In the genomic region with DNA sequence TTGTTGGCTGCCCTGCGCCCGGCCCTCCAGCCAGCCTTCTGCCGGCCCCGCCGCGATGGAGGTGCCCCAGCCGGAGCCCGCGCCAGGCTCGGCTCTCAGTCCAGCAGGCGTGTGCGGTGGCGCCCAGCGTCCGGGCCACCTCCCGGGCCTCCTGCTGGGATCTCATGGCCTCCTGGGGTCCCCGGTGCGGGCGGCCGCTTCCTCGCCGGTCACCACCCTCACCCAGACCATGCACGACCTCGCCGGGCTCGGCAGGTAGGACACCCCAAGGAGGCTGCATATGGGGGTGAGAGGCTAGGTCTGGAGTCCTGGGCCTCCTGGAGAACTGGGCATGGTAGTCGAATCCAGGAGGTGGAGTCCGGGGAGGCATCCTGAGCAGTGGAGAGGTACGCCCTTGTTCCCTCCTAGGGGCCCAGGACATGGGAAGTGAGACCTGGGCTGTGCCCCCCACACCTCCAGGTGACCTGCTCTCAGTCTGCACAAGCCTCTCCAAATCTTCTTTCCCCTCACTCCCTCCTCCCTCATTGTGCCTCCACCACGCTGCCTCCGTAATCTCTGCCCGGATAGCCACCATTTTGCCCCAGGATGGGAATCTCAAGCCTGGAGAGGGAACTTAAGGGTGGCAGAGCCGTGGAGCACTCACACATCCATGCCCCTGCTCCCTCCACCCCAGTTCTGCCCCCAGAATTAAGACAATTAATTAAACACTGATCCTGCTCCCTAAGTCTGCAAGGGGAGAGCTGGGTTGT, we compare ENCODE assay signal across 8 cellular contexts. TPM values are rescaled to one million over a fixed set of nuclear protein-coding genes. Genes with fewer than 3 reads are reported as not detected.
DNase-seq lines count a peak whose midpoint lies in the region; ATAC-seq and TF ChIP-seq lines count a peak whose summit lies in the region.

No MANE protein-coding gene starts in this region.

- no peak for TF ChIP-seq CTCF in CD4-positive, alpha-beta T cell (IDR thresholded peaks at IDR 0.05)
- TF ChIP-seq CTCF in activated B cell treated with CpG ODN at 0.5 μM for 24 hours (IDR thresholded peaks at IDR 0.05), result no peak

- intact Hi-C loops in CD4-positive, alpha-beta T cell (cut with DNase I, micrococcal nuclease), result loop anchor here in 1 of 2 experiments (1.0 kb wide), 1 partner anchor 9 kb away; no protein-coding TSS in a partner anchor
- intact Hi-C loops in activated B cell treated with CpG ODN at 0.5 μM for 24 hours (cut with micrococcal nuclease), result loop anchor here (1.0 to 5.0 kb wide), 4 partner anchors 15 to 91 kb away; partner anchors contain the start of genes AP5S1, MAVS and PANK2

- no peaks in the 10 kb centered on the region for H3K9me3 Mint-ChIP-seq in CD4-positive, alpha-beta T cell
- H3K9me3 Mint-ChIP-seq in activated B cell treated with CpG ODN at 0.5 μM for 24 hours, result no peaks in the 10 kb centered on the region
- no peaks in the 10 kb centered on the region for H3K9me3 Mint-ChIP-seq in stimulated activated naive CD8-positive, alpha-beta T cell treated with anti-CD3 and anti-CD28 coated beads, Interleukin-15, amount 100 ng/mL, for 72 hours

- no CpG with 5 or more reads among the region's 33 CpGs for WGBS in iPS DF 6.9 (ENCODE audit: insufficient coverage, insufficient read length)

- peaks cover 51% of the 10 kb centered on the region for H3K4me1 Mint-ChIP-seq in CD4-positive, alpha-beta T cell (ENCODE audit: low read depth)
- peaks cover 58% of the 10 kb centered on the region for H3K4me1 Mint-ChIP-seq in activated B cell treated with CpG ODN at 0.5 μM for 24 hours
- H3K4me1 Mint-ChIP-seq in stimulated activated naive CD8-positive, alpha-beta T cell treated with anti-CD3 and anti-CD28 coated beads, Interleukin-15, amount 100 ng/mL, for 72 hours, result peaks cover 60% of the 10 kb centered on the region

- peak overlapping the region; percentile 50 for H3K4me3 ChIP-seq in iPS DF 6.9 (ENCODE audit: low read length)

- peaks cover 57% of the 10 kb centered on the region for H3K36me3 Mint-ChIP-seq in CD4-positive, alpha-beta T cell (ENCODE audit: low read depth)
- H3K36me3 Mint-ChIP-seq in activated B cell treated with CpG ODN at 0.5 μM for 24 hours (ENCODE audit: low read depth), result peaks cover 17% of the 10 kb centered on the region

- no peaks in the 10 kb centered on the region for H3K27me3 ChIP-seq in CD4-positive, alpha-beta T cell (ENCODE audit: control insufficient read depth, insufficient read depth, low read length)
- no peaks in the 10 kb centered on the region for H3K27me3 ChIP-seq in iPS DF 6.9 (ENCODE audit: control insufficient read depth, insufficient read depth, low read length)

- H3K27ac ChIP-seq in CD4-positive, alpha-beta T cell (ENCODE audit: low read depth, low read length), result peak overlapping the region; percentile 78
- H3K27ac ChIP-seq in iPS DF 6.9 (ENCODE audit: low read length), result no peak overlapping the region

- DNase-seq in CD4-positive, alpha-beta T cell, result no peak
- DNase-seq in activated B cell treated with CpG ODN at 0.5 μM for 24 hours (no peak), iPS DF 6.9 (ENCODE audit: low read depth, low spot score) (no peak), NCI-H2029 (lab: John Stamatoyannopoulos, UW) (no peak), occipital lobe (lab: John Stamatoyannopoulos, UW) (no peak)
- peak in 1 of 2 donors; percentile 28 for DNase-seq in stimulated activated naive CD8-positive, alpha-beta T cell treated with anti-CD3 and anti-CD28 coated beads, Interleukin-15, amount 100 ng/mL, for 72 hours
- DNase-seq in activated CD8-positive, alpha-beta memory T cell treated with anti-CD3 and anti-CD28 coated beads, Interleukin-2, amount 50 U/mL, for 4 hours, result no peak

- POLR2A ChIA-PET in CD4-positive, alpha-beta T cell (lab: Charles Lee), result interaction anchor here (1.1 to 3.0 kb wide), 7 partner anchors 10 to 30 kb away, joined by 3 to 35 read pairs (median 20); partner anchors contain the start of genes ADISSP, AP5S1 and CENPB
- POLR2A ChIA-PET in activated B cell treated with CpG ODN at 0.5 μM for 24 hours (lab: Charles Lee), result interaction anchor here (0.6 to 2.6 kb wide), 7 partner anchors 10 to 55 kb away, joined by 4 to 26 read pairs (median 7); partner anchors contain the start of genes ADISSP, AP5S1 and CENPB

- CTCF ChIA-PET in CD4-positive, alpha-beta T cell (lab: Charles Lee), result interaction anchor here (1.0 to 2.8 kb wide), 7 partner anchors 10 to 288 kb away, joined by 3 to 32 read pairs (median 5); partner anchors contain the start of genes ADISSP, AP5S1 and CENPB
- CTCF ChIA-PET in activated B cell treated with CpG ODN at 0.5 μM for 24 hours (lab: Charles Lee), result interaction anchor here (0.7 to 2.0 kb wide), 2 partner anchors 24 to 58 kb away, joined by 3 to 5 read pairs; partner anchors contain the start of gene AP5S1

- no peaks in the 10 kb centered on the region for H3K27me3 Mint-ChIP-seq in CD4-positive, alpha-beta T cell
- no peaks in the 10 kb centered on the region for H3K27me3 Mint-ChIP-seq in activated B cell treated with CpG ODN at 0.5 μM for 24 hours
- no peaks in the 10 kb centered on the region for H3K27me3 Mint-ChIP-seq in stimulated activated naive CD8-positive, alpha-beta T cell treated with anti-CD3 and anti-CD28 coated beads, Interleukin-15, amount 100 ng/mL, for 72 hours

- ATAC-seq in CD4-positive, alpha-beta T cell (ENCODE audit: poor library complexity), result no peak
- ATAC-seq in HG02588 (IDR thresholded peaks at IDR 0.05; ENCODE audit: unreplicated experiment) (peak; percentile 3), activated B cell treated with CpG ODN at 0.5 μM for 24 hours (ENCODE audit: low read depth) (no peak)
- peak; percentile 1 for ATAC-seq in stimulated activated naive CD8-positive, alpha-beta T cell treated with anti-CD3 and anti-CD28 coated beads, Interleukin-15, amount 100 ng/mL, for 72 hours

- H3K4me3 Mint-ChIP-seq in CD4-positive, alpha-beta T cell, result peak overlapping the region; percentile 100
- H3K4me3 Mint-ChIP-seq in activated B cell treated with CpG ODN at 0.5 μM for 24 hours, result peak overlapping the region; percentile 78
- peak overlapping the region; percentile 86 to 93 for H3K4me3 Mint-ChIP-seq in stimulated activated naive CD8-positive, alpha-beta T cell treated with anti-CD3 and anti-CD28 coated beads, Interleukin-15, amount 100 ng/mL, for 72 hours

- peak overlapping the region; percentile 95 for H3K27ac Mint-ChIP-seq in CD4-positive, alpha-beta T cell
- peak overlapping the region; percentile 93 for H3K27ac Mint-ChIP-seq in activated B cell treated with CpG ODN at 0.5 μM for 24 hours
- peak overlapping the region; percentile 57 to 89 for H3K27ac Mint-ChIP-seq in stimulated activated naive CD8-positive, alpha-beta T cell treated with anti-CD3 and anti-CD28 coated beads, Interleukin-15, amount 100 ng/mL, for 72 hours

- H3K4me1 ChIP-seq in iPS DF 6.9 (ENCODE audit: control insufficient read depth, insufficient read depth, low read length), result peaks cover 14% of the 10 kb centered on the region

- no peaks in the 10 kb centered on the region for H3K9me3 ChIP-seq in CD4-positive, alpha-beta T cell (ENCODE audit: control insufficient read depth, low read length)
- no peaks in the 10 kb centered on the region for H3K9me3 ChIP-seq in iPS DF 6.9 (ENCODE audit: control insufficient read depth, insufficient read depth, low read length)

- H3K36me3 ChIP-seq in iPS DF 6.9 (ENCODE audit: control insufficient read depth, insufficient read depth, low read length), result peaks cover 5% of the 10 kb centered on the region

RNA-seq across cellular contexts. Expression of gene CDC25B, which starts 0.5 kb away (rescaled TPM):
- 100 to 1,000 TPM; 144 TPM for total RNA-seq in CD4-positive, alpha-beta T cell
- 21.6 and 24.3 TPM in 2 replicates for total RNA-seq in activated B cell treated with CpG ODN at 0.5 μM for 24 hours
- 4.5 TPM for total RNA-seq in occipital lobe

RNA-seq across cellular contexts. Expression of gene CENPB, which starts 10.1 kb away (rescaled TPM):
- total RNA-seq in CD4-positive, alpha-beta T cell, result 10 to 100 TPM; 25.1 to 25.3 TPM
- total RNA-seq in activated B cell treated with CpG ODN at 0.5 μM for 24 hours (50.1 and 51.7 TPM in 2 replicates), occipital lobe (55.4 TPM)

RNA-seq across cellular contexts. Expression of gene SPEF1, which starts 15.4 kb away (rescaled TPM):
- not detected for total RNA-seq in CD4-positive, alpha-beta T cell
- total RNA-seq in activated B cell treated with CpG ODN at 0.5 μM for 24 hours (not detected in 2 replicates), occipital lobe (0.16 TPM)

RNA-seq across cellular contexts. Expression of gene AP5S1, which starts 23.7 kb away (rescaled TPM):
- total RNA-seq in CD4-positive, alpha-beta T cell, result 1 to 10 TPM; 6.0 TPM
- total RNA-seq in activated B cell treated with CpG ODN at 0.5 μM for 24 hours, result 13.4 and 13.5 TPM in 2 replicates
- total RNA-seq in occipital lobe, result 5.5 TPM

RNA-seq across cellular contexts. Expression of gene ADISSP, which starts 29.1 kb away (rescaled TPM):
- total RNA-seq in CD4-positive, alpha-beta T cell, result 10 to 100 TPM; 11.2 to 11.6 TPM
- 29.9 and 31.1 TPM in 2 replicates for total RNA-seq in activated B cell treated with CpG ODN at 0.5 μM for 24 hours
- total RNA-seq in occipital lobe, result 18.9 TPM

Comparison
In these comparisons a context has a peak if more than half of its experiments do, and no peak if none do; other contexts are left out.
1. ATAC-seq: peak in HG02588 (single experiment) and stimulated activated naive CD8-positive, alpha-beta T cell treated with anti-CD3 and anti-CD28 coated beads, Interleukin-15, amount 100 ng/mL, for 72 hours (single experiment); none in CD4-positive, alpha-beta T cell (single experiment) and activated B cell treated with CpG ODN at 0.5 μM for 24 hours (single experiment).
2. Peak in every context shown above with its lines, with median percentiles within 50 percentile points of each other: H3K27ac Mint-ChIP-seq and H3K4me3 Mint-ChIP-seq.